Comparison of ENCODE assay signal across 8 cellular contexts in genomic region chr16:27329376-27330036, GRCh38. TPM values are rescaled to one million over a fixed set of nuclear protein-coding genes. Genes with fewer than 3 reads are reported as not detected.
A peak's percentile ranks its signal among the peaks of the same experiment; 100 is the strongest.
DNase-seq lines count a peak whose midpoint lies in the region; TF ChIP-seq lines count a peak whose summit lies in the region.
"Not testable (repeated sequence)": the region's sequence is repeated elsewhere in the genome, so short reads cannot be mapped to it uniquely, and the experiment has no call there.

No MANE protein-coding gene starts in this region.

- peaks cover 41 to 61% of the 10 kb centered on the region in 2 donors for H3K36me3 Mint-ChIP-seq in CD4-positive, alpha-beta memory T cell
- peaks cover 86% of the 10 kb centered on the region for H3K36me3 Mint-ChIP-seq in T-helper 2 cell treated with Interferon-gamma antibody and Interleukin-4, amounts not matched to agents 5 μg/mL and 100 μg/mL, for 36 hours (ENCODE audit: low read depth)
- H3K36me3 Mint-ChIP-seq in activated naive CD4-positive, alpha-beta T cell treated with anti-CD3 and anti-CD28 coated beads for 36 hours (ENCODE audit: low read depth), result peaks cover 62% of the 10 kb centered on the region
- H3K36me3 Mint-ChIP-seq in chondrocyte (ENCODE audit: low read depth), result not testable (repeated sequence)

- H3K9me3 ChIP-seq in CD4-positive, alpha-beta memory T cell (ENCODE audit: control insufficient read depth in 1 of 2, low read length in 2 of 2); cardiac muscle cell (ENCODE audit: low read depth); mucosa of rectum (ENCODE audit: control insufficient read depth in 2 of 2, low read length in 2 of 2); tibial artery: not testable (repeated sequence)

- not testable (repeated sequence) for H3K27me3 ChIP-seq in CD4-positive, alpha-beta memory T cell (ENCODE audit: insufficient read depth, low read length); cardiac muscle cell; mucosa of rectum (ENCODE audit: control insufficient read depth in 2 of 2, insufficient read depth in 2 of 2, low read length in 2 of 2); rectal smooth muscle tissue (ENCODE audit: control insufficient read depth, insufficient read depth, low read length); tibial artery

- not testable (repeated sequence) for DNase-seq in CD4-positive, alpha-beta memory T cell; T-helper 2 cell treated with Interferon-gamma antibody and Interleukin-4, amounts not matched to agents 5 μg/mL and 100 μg/mL, for 36 hours (ENCODE audit: low spot score); activated naive CD4-positive, alpha-beta T cell treated with anti-CD3 and anti-CD28 coated beads for 36 hours; tibial artery
- peak; percentile 8 for DNase-seq in chondrocyte (ENCODE audit: low spot score)
- peak in 1 of 2 donors; percentile 32 for DNase-seq in cardiac muscle cell (ENCODE audit: low read depth in 1 of 2, low spot score in 1 of 2)

- peak overlapping the region; percentile 30 for H3K27ac ChIP-seq in CD4-positive, alpha-beta memory T cell (ENCODE audit: low read depth, low read length)
- H3K27ac ChIP-seq in cardiac muscle cell (peak overlapping the region; percentile 22), mucosa of rectum (ENCODE audit: low read depth in 2 of 2, low read length in 2 of 2) (peak overlapping the region; percentile 63 to 75), rectal smooth muscle tissue (ENCODE audit: low read depth, low read length) (peak overlapping the region; percentile 99), tibial artery (peak overlapping the region; percentile 97 to 99)

- POLR2A ChIA-PET in CD4-positive, alpha-beta memory T cell (lab: Charles Lee; ENCODE audit: partially characterized antibody), result interaction anchor here (0.6 to 6.2 kb wide), 11 partner anchors 11 to 156 kb away, joined by 3 to 35 read pairs (median 4); partner anchors contain the start of gene NSMCE1

- H3K9me3 Mint-ChIP-seq in CD4-positive, alpha-beta memory T cell; T-helper 2 cell treated with Interferon-gamma antibody and Interleukin-4, amounts not matched to agents 5 μg/mL and 100 μg/mL, for 36 hours; activated naive CD4-positive, alpha-beta T cell treated with anti-CD3 and anti-CD28 coated beads for 36 hours; chondrocyte (ENCODE audit: low read depth): not testable (repeated sequence)

- intact Hi-C loops in CD4-positive, alpha-beta memory T cell (cut with micrococcal nuclease), result not testable (repeated sequence)
- intact Hi-C loops in activated naive CD4-positive, alpha-beta T cell treated with anti-CD3 and anti-CD28 coated beads for 36 hours (cut with micrococcal nuclease), result loop anchor here (10.0 kb wide), 1 partner anchor 215 kb away; the partner anchor contains the start of gene GTF3C1
- intact Hi-C loops in tibial artery (cut with DNase I; ENCODE audit: low total_unique reads), result loop anchor here (5.0 kb wide), 1 partner anchor 87 kb away; no protein-coding TSS in a partner anchor

- peak overlapping the region; percentile 55 to 97 (median 90) for H3K27ac Mint-ChIP-seq in CD4-positive, alpha-beta memory T cell
- peak overlapping the region; percentile 76 for H3K27ac Mint-ChIP-seq in T-helper 2 cell treated with Interferon-gamma antibody and Interleukin-4, amounts not matched to agents 5 μg/mL and 100 μg/mL, for 36 hours
- peak overlapping the region; percentile 71 for H3K27ac Mint-ChIP-seq in activated naive CD4-positive, alpha-beta T cell treated with anti-CD3 and anti-CD28 coated beads for 36 hours
- H3K27ac Mint-ChIP-seq in chondrocyte (ENCODE audit: unreplicated experiment), result peak overlapping the region; percentile 98

- H3K9ac ChIP-seq in mucosa of rectum (ENCODE audit: low read depth in 1 of 2, low read length in 2 of 2); rectal smooth muscle tissue (ENCODE audit: low read length): not testable (repeated sequence)

- peak overlapping the region in 7 of 8 donors; percentile 26 to 75 (median 61) for H3K4me3 Mint-ChIP-seq in CD4-positive, alpha-beta memory T cell
- peak overlapping the region; percentile 41 for H3K4me3 Mint-ChIP-seq in T-helper 2 cell treated with Interferon-gamma antibody and Interleukin-4, amounts not matched to agents 5 μg/mL and 100 μg/mL, for 36 hours
- not testable (repeated sequence) for H3K4me3 Mint-ChIP-seq in activated naive CD4-positive, alpha-beta T cell treated with anti-CD3 and anti-CD28 coated beads for 36 hours; chondrocyte (ENCODE audit: unreplicated experiment)

- not testable (repeated sequence) for H3K27me3 Mint-ChIP-seq in CD4-positive, alpha-beta memory T cell; T-helper 2 cell treated with Interferon-gamma antibody and Interleukin-4, amounts not matched to agents 5 μg/mL and 100 μg/mL, for 36 hours (ENCODE audit: low read depth); activated naive CD4-positive, alpha-beta T cell treated with anti-CD3 and anti-CD28 coated beads for 36 hours (ENCODE audit: low read depth); chondrocyte (ENCODE audit: low read depth)

- H3K4me1 Mint-ChIP-seq in CD4-positive, alpha-beta memory T cell, result peaks cover 40 to 89% (median 70%) of the 10 kb centered on the region in 4 donors
- peaks cover 74% of the 10 kb centered on the region for H3K4me1 Mint-ChIP-seq in T-helper 2 cell treated with Interferon-gamma antibody and Interleukin-4, amounts not matched to agents 5 μg/mL and 100 μg/mL, for 36 hours (ENCODE audit: low read depth)
- H3K4me1 Mint-ChIP-seq in activated naive CD4-positive, alpha-beta T cell treated with anti-CD3 and anti-CD28 coated beads for 36 hours (ENCODE audit: low read depth), result peaks cover 79% of the 10 kb centered on the region
- H3K4me1 Mint-ChIP-seq in chondrocyte (ENCODE audit: low read depth), result peaks cover 61% of the 10 kb centered on the region

- not testable (repeated sequence) for TF ChIP-seq CTCF in chondrocyte (IDR thresholded peaks at IDR 0.05); cardiac muscle cell (IDR thresholded peaks at IDR 0.05; ENCODE audit: low read depth, low read length); tibial artery (IDR thresholded peaks at IDR 0.05)

- peaks cover 68% of the 10 kb centered on the region for H3K4me1 ChIP-seq in CD4-positive, alpha-beta memory T cell (ENCODE audit: insufficient read depth, low read length)
- H3K4me1 ChIP-seq in cardiac muscle cell (ENCODE audit: low read depth) (peaks cover 31% of the 10 kb centered on the region), mucosa of rectum (ENCODE audit: control insufficient read depth in 2 of 2, insufficient read depth in 2 of 2, low read length in 2 of 2) (peaks cover 24% of the 10 kb centered on the region in 2 donors), rectal smooth muscle tissue (ENCODE audit: control insufficient read depth, insufficient read depth, low read length) (peaks cover 37% of the 10 kb centered on the region), tibial artery (peaks cover 0 to 82% (median 55%) of the 10 kb centered on the region in 4 donors)

- not testable (repeated sequence) for H3K4me3 ChIP-seq in CD4-positive, alpha-beta memory T cell (ENCODE audit: low read length in 2 of 2); cardiac muscle cell; mucosa of rectum (ENCODE audit: low read length in 2 of 2); rectal smooth muscle tissue (ENCODE audit: low read length); tibial artery

- peaks cover 29% of the 10 kb centered on the region for H3K36me3 ChIP-seq in CD4-positive, alpha-beta memory T cell (ENCODE audit: insufficient read depth, low read length)
- not testable (repeated sequence) for H3K36me3 ChIP-seq in cardiac muscle cell
- H3K36me3 ChIP-seq in mucosa of rectum (ENCODE audit: control insufficient read depth in 2 of 2, insufficient read depth in 2 of 2, low read length in 2 of 2) (peaks cover 25 to 34% of the 10 kb centered on the region in 2 donors), rectal smooth muscle tissue (ENCODE audit: control insufficient read depth, insufficient read depth, low read length) (peaks cover 12% of the 10 kb centered on the region), tibial artery (peaks cover 15 to 19% (median 16%) of the 10 kb centered on the region in 3 donors)

- CTCF ChIA-PET in CD4-positive, alpha-beta memory T cell (lab: Charles Lee; ENCODE audit: partially characterized antibody), result interaction anchor here (1.1 to 1.9 kb wide), 4 partner anchors 8 to 219 kb away, joined by 3 to 14 read pairs (median 5); no protein-coding TSS in a partner anchor
- CTCF ChIA-PET in activated naive CD4-positive, alpha-beta T cell treated with anti-CD3 and anti-CD28 coated beads for 36 hours (lab: Charles Lee), result interaction anchor here (0.6 to 0.8 kb wide), 3 partner anchors 43 to 152 kb away, joined by 3 read pairs; no protein-coding TSS in a partner anchor

RNA-seq across cellular contexts. Expression of gene IL4R, which starts 15.7 kb away (rescaled TPM):
- total RNA-seq in CD4-positive, alpha-beta memory T cell, result 100 to 1,000 TPM; 143 to 152 TPM
- polyA plus RNA-seq in CD4-positive, alpha-beta memory T cell, result 10 to 100 TPM; 32.6 to 66.1 TPM
- total RNA-seq in activated naive CD4-positive, alpha-beta T cell treated with anti-CD3 and anti-CD28 coated beads for 36 hours, result 100 to 1,000 TPM; 162 to 170 TPM
- 30.1 to 47.7 TPM (median 41.0 TPM) in 3 replicates for total RNA-seq in chondrocyte
- total RNA-seq in cardiac muscle cell, result 30.9 and 66.1 TPM in 2 replicates
- 38.1 and 69.1 TPM in 2 replicates for polyA plus RNA-seq in cardiac muscle cell

Comparison
In these comparisons a context has a peak if more than half of its experiments do, and no peak if none do; other contexts are left out.
1. H3K27ac ChIP-seq: peak in every context shown above with its lines; median percentile 99 in rectal smooth muscle tissue; 98 in tibial artery; 69 in mucosa of rectum; 30 in CD4-positive, alpha-beta memory T cell; 22 in cardiac muscle cell.